ENCODE assay signal across 30 cellular contexts in genomic region chr16:14611660-14612059, GRCh38.
"Had no signal": no experiment of that assay in that cellular context is flagged by ENCODE, and none has a peak within 500 bp of the region (broad histone marks: within the 10 kb centered on the region; RNA-seq: fewer than 3 reads in every experiment).

No MANE protein-coding gene starts in this region.

- H3K4me3 ChIP-seq: ascending aorta, breast epithelium, cardiac muscle cell, colonic mucosa, esophagus squamous epithelium, gastroesophageal sphincter had no signal

- H3K9me3 Mint-ChIP-seq: activated CD4-positive, alpha-beta T cell treated with anti-CD3 and anti-CD28 coated beads, Interleukin-2, amount 10 ng/mL, durations not matched to agents 7 days and 5 days; activated CD8-positive, alpha-beta T cell treated with anti-CD3 and anti-CD28 coated beads for 36 hours; activated naive CD4-positive, alpha-beta T cell treated with anti-CD3 and anti-CD28 coated beads, Interleukin-2, amount 10 ng/mL, durations not matched to agents 7 days and 5 days; activated naive CD4-positive, alpha-beta T cell treated with anti-CD3 and anti-CD28 coated beads, Interleukin-2, amount 50 U/mL, for 72 hours; activated naive CD8-positive, alpha-beta T cell treated with anti-CD3 and anti-CD28 coated beads, Interleukin-2, amount 10 ng/mL, durations not matched to agents 7 days and 5 days; activated T-cell treated with anti-CD3 and anti-CD28 coated beads, Interleukin-2, amount 50 U/mL, for 24 hours; activated T-cell treated with anti-CD3 and anti-CD28 coated beads, Interleukin-2, amount 50 U/mL, for 72 hours; brain; WTC11 had no signal

- H3K27ac ChIP-seq: ascending aorta, breast epithelium, cardiac muscle cell, colonic mucosa, epithelial cell of prostate, esophagus squamous epithelium, gastroesophageal sphincter, VCaP had no signal

- H3K4me1 ChIP-seq: ascending aorta, breast epithelium, colonic mucosa, esophagus squamous epithelium, gastroesophageal sphincter had no signal

- H3K4me3 Mint-ChIP-seq: activated CD4-positive, alpha-beta T cell treated with anti-CD3 and anti-CD28 coated beads, Interleukin-2, amount 10 ng/mL, durations not matched to agents 7 days and 5 days; activated CD8-positive, alpha-beta memory T cell treated with anti-CD3 and anti-CD28 coated beads, Interleukin-2, amount 10 ng/mL, durations not matched to agents 7 days and 5 days; activated CD8-positive, alpha-beta T cell treated with anti-CD3 and anti-CD28 coated beads for 36 hours; activated naive CD4-positive, alpha-beta T cell treated with anti-CD3 and anti-CD28 coated beads, Interleukin-2, amount 10 ng/mL, durations not matched to agents 7 days and 5 days; activated naive CD8-positive, alpha-beta T cell treated with anti-CD3 and anti-CD28 coated beads, Interleukin-2, amount 10 ng/mL, durations not matched to agents 7 days and 5 days; activated T-cell treated with anti-CD3 and anti-CD28 coated beads, Interleukin-2, amount 50 U/mL, for 24 hours; activated T-cell treated with anti-CD3 and anti-CD28 coated beads, Interleukin-2, amount 50 U/mL, for 72 hours; brain; WTC11 had no signal

- DNase-seq: activated CD4-positive, alpha-beta T cell treated with anti-CD3 and anti-CD28 coated beads for 1 hour; activated CD4-positive, alpha-beta T cell treated with anti-CD3 and anti-CD28 coated beads for 4 hours; activated CD4-positive, alpha-beta T cell treated with anti-CD3 and anti-CD28 coated beads, Interleukin-2, amount 10 ng/mL, durations not matched to agents 7 days and 5 days; activated CD4-positive, alpha-beta T cell treated with anti-CD3 and anti-CD28 coated beads, Interleukin-2, amount 50 U/mL, for 48 hours; activated CD8-positive, alpha-beta memory T cell treated with anti-CD3 and anti-CD28 coated beads, Interleukin-2, amount 10 ng/mL, durations not matched to agents 7 days and 5 days; activated CD8-positive, alpha-beta memory T cell treated with anti-CD3 and anti-CD28 coated beads, Interleukin-2, amount 50 U/mL, for 4 hours; activated CD8-positive, alpha-beta T cell treated with anti-CD3 and anti-CD28 coated beads for 36 hours; activated gamma-delta T cell; activated naive CD4-positive, alpha-beta T cell; activated naive CD4-positive, alpha-beta T cell treated with anti-CD3 and anti-CD28 coated beads, Interleukin-2, amount 10 ng/mL, durations not matched to agents 7 days and 5 days; activated naive CD8-positive, alpha-beta T cell treated with anti-CD3 and anti-CD28 coated beads, Interleukin-2, amount 10 ng/mL, durations not matched to agents 7 days and 5 days; activated T-cell treated with anti-CD3 and anti-CD28 coated beads for 4 hours; activated T-cell treated with anti-CD3 and anti-CD28 coated beads, Interleukin-2, amount 50 U/mL, for 24 hours; activated T-cell treated with anti-CD3 and anti-CD28 coated beads, Interleukin-2, amount 50 U/mL, for 72 hours; central memory CD4-positive, alpha-beta T cell; cerebellar nuclear complex; colonic mucosa; effector CD8-positive, alpha-beta T cell; esophagus squamous epithelium; foreskin melanocyte; T-helper 2 cell had no signal

- H3K27me3 Mint-ChIP-seq: activated CD4-positive, alpha-beta T cell treated with anti-CD3 and anti-CD28 coated beads, Interleukin-2, amount 10 ng/mL, durations not matched to agents 7 days and 5 days; activated CD8-positive, alpha-beta memory T cell treated with anti-CD3 and anti-CD28 coated beads, Interleukin-2, amount 10 ng/mL, durations not matched to agents 7 days and 5 days; activated CD8-positive, alpha-beta T cell treated with anti-CD3 and anti-CD28 coated beads for 36 hours; activated naive CD4-positive, alpha-beta T cell treated with anti-CD3 and anti-CD28 coated beads, Interleukin-2, amount 10 ng/mL, durations not matched to agents 7 days and 5 days; activated naive CD8-positive, alpha-beta T cell treated with anti-CD3 and anti-CD28 coated beads, Interleukin-2, amount 10 ng/mL, durations not matched to agents 7 days and 5 days; activated T-cell treated with anti-CD3 and anti-CD28 coated beads, Interleukin-2, amount 50 U/mL, for 24 hours; brain had no signal

- H3K27ac Mint-ChIP-seq: activated CD4-positive, alpha-beta T cell treated with anti-CD3 and anti-CD28 coated beads, Interleukin-2, amount 10 ng/mL, durations not matched to agents 7 days and 5 days; activated CD8-positive, alpha-beta memory T cell treated with anti-CD3 and anti-CD28 coated beads, Interleukin-2, amount 10 ng/mL, durations not matched to agents 7 days and 5 days; activated CD8-positive, alpha-beta T cell treated with anti-CD3 and anti-CD28 coated beads for 36 hours; activated naive CD4-positive, alpha-beta T cell treated with anti-CD3 and anti-CD28 coated beads, Interleukin-2, amount 10 ng/mL, durations not matched to agents 7 days and 5 days; activated naive CD4-positive, alpha-beta T cell treated with anti-CD3 and anti-CD28 coated beads, Interleukin-2, amount 50 U/mL, for 72 hours; activated naive CD8-positive, alpha-beta T cell treated with anti-CD3 and anti-CD28 coated beads, Interleukin-2, amount 10 ng/mL, durations not matched to agents 7 days and 5 days; activated T-cell treated with anti-CD3 and anti-CD28 coated beads, Interleukin-2, amount 50 U/mL, for 24 hours; activated T-cell treated with anti-CD3 and anti-CD28 coated beads, Interleukin-2, amount 50 U/mL, for 72 hours; brain had no signal

- H3K4me1 Mint-ChIP-seq: activated CD4-positive, alpha-beta T cell treated with anti-CD3 and anti-CD28 coated beads, Interleukin-2, amount 10 ng/mL, durations not matched to agents 7 days and 5 days; activated CD8-positive, alpha-beta memory T cell treated with anti-CD3 and anti-CD28 coated beads, Interleukin-2, amount 10 ng/mL, durations not matched to agents 7 days and 5 days; activated naive CD4-positive, alpha-beta T cell treated with anti-CD3 and anti-CD28 coated beads, Interleukin-2, amount 10 ng/mL, durations not matched to agents 7 days and 5 days; activated naive CD8-positive, alpha-beta T cell treated with anti-CD3 and anti-CD28 coated beads, Interleukin-2, amount 10 ng/mL, durations not matched to agents 7 days and 5 days had no signal

- H3K9me3 ChIP-seq: ascending aorta, breast epithelium, colonic mucosa, esophagus squamous epithelium, gastroesophageal sphincter had no signal

- H3K27me3 ChIP-seq: ascending aorta, breast epithelium, cardiac muscle cell, colonic mucosa, esophagus squamous epithelium, gastroesophageal sphincter had no signal

- H3K36me3 ChIP-seq: breast epithelium had no signal
